ENCODE assay signal across 20 cellular contexts in the genomic region with DNA sequence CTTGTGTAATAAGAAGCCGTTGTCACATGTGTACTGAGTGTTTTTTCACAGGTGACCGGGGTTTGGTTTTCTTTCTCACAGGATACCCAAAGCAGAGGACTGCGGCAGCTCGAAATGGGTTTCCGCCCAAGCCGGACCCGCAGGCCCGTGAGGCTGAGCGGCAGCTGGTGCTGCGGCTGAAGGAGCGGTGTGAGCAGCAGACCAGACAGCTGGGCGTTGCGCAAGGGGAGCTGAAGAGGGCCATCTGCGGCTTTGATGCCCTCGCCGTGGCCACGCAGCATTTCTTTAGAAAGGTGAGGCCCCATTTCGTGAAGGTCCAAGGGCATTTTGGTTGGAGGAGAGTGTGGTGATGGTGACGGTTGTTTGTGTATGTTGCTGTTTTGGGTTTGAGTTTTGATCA.
"Had no signal": no experiment of that assay in that cellular context is flagged by ENCODE, and none has a peak within 500 bp of the region (broad histone marks: within the 10 kb centered on the region; RNA-seq: fewer than 3 reads in every experiment).

No MANE protein-coding gene starts in this region.

- H3K36me3 ChIP-seq: tibial nerve, vagina had no signal

- H3K79me2 ChIP-seq: hepatocyte had no signal

- H3K4me2 ChIP-seq: hepatocyte had no signal

- H2AFZ ChIP-seq: hepatocyte had no signal

- DNase-seq: activated B cell treated with CpG ODN at 0.5 μM for 24 hours; activated CD4-positive, alpha-beta T cell treated with anti-CD3 and anti-CD28 coated beads for 48 hours; activated CD8-positive, alpha-beta memory T cell treated with anti-CD3 and anti-CD28 coated beads, Interleukin-2, amount 50 U/mL, for 4 hours; activated CD8-positive, alpha-beta T cell treated with anti-CD3 and anti-CD28 coated beads, Interleukin-2, amount 10 ng/mL, durations not matched to agents 7 days and 5 days; activated effector memory CD4-positive, alpha-beta T cell treated with anti-CD3 and anti-CD28 coated beads, Interleukin-2, amount 50 U/mL, for 16 hours; activated T-cell treated with anti-CD3 and anti-CD28 coated beads, Interleukin-2, amount 50 U/mL, for 48 hours; amniotic stem cell; caudate nucleus; mammary epithelial cell; nucleus accumbens; stimulated activated CD4-positive, alpha-beta T cell treated with anti-CD3 and anti-CD28 coated beads, Interleukin-15, amount 100 ng/mL, for 24 hours; stimulated activated CD4-positive, alpha-beta T cell treated with anti-CD3 and anti-CD28 coated beads, Interleukin-4, amount 100 ng/mL, for 1 hour; stimulated activated naive CD4-positive, alpha-beta T cell had no signal

- H3K27me3 ChIP-seq: hepatocyte, tibial nerve, vagina had no signal

- H3K9me3 ChIP-seq: tibial nerve, vagina had no signal

- H3K4me3 ChIP-seq: hepatocyte, skin epidermis, tibial nerve, vagina had no signal

- ATAC-seq: activated CD8-positive, alpha-beta T cell treated with anti-CD3 and anti-CD28 coated beads, Interleukin-2, amount 10 ng/mL, durations not matched to agents 7 days and 5 days; activated naive CD4-positive, alpha-beta T cell treated with anti-CD3 and anti-CD28 coated beads, Interleukin-2, amount 50 U/mL, for 72 hours; left lobe of liver; natural killer cell treated with Interleukin-12 subunit alpha and Interleukin-12 subunit beta and Interleukin-15 and Interleukin-18, amount 100 ng/mL, for 72 hours had no signal

- H3K4me1 ChIP-seq: tibial nerve, vagina had no signal

- H3K27ac ChIP-seq: hepatocyte, skin epidermis, tibial nerve, vagina had no signal
